ENCODE assay signal across 27 cellular contexts in the genomic region with DNA sequence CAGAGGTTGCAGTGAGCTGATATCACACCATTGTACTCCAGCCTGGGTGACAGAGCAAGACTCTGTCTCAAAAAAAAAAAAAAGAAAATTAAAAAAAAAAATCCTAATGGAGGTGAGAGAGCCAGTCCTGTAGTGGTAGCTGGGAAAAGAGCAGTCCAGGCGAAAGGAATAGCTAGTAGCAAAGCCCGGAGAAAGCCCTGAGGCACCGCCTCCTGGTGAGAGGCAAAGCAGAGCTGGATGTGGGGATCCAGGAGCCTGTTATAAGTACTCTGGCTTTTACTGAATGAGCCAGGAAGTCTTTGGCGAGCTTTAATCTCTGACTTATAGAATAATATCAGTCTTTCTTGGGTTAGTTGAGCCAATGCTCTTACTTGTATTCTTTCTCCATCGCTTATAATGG. TPM values are rescaled to one million over a fixed set of nuclear protein-coding genes. Genes with fewer than 3 reads are reported as not detected.
"Had no signal": no experiment of that assay in that cellular context is flagged by ENCODE, and none has a peak within 500 bp of the region (broad histone marks: within the 10 kb centered on the region; RNA-seq: fewer than 3 reads in every experiment).

No MANE protein-coding gene starts in this region.

- H3K27ac ChIP-seq: colonic mucosa, dorsolateral prefrontal cortex, esophagus muscularis mucosa, gastrocnemius medialis, sigmoid colon, transverse colon, uterus had no signal

- H3K27me3 Mint-ChIP-seq: stimulated activated naive B cell treated with anti-CD40 and anti-IgM and Interleukin-4, amounts not matched to agents 10 μg/mL and 1 μg/mL and 100 μg/mL, for 72 hours had no signal

- H3K27me3 ChIP-seq: colonic mucosa, dorsolateral prefrontal cortex, gastrocnemius medialis, sigmoid colon, transverse colon, uterus had no signal

- H3K9me3 ChIP-seq: colonic mucosa, esophagus muscularis mucosa, gastrocnemius medialis, sigmoid colon, transverse colon, uterus had no signal

- ATAC-seq: activated T-cell treated with anti-CD3 and anti-CD28 coated beads, Interleukin-2, amount 50 U/mL, for 72 hours; effector memory CD8-positive, alpha-beta T cell; gastrocnemius medialis; naive thymus-derived CD4-positive, alpha-beta T cell; stimulated activated naive B cell treated with anti-CD40 and anti-IgM and Interleukin-4, amounts not matched to agents 10 μg/mL and 1 μg/mL and 100 μg/mL, for 72 hours had no signal

- H3K27ac Mint-ChIP-seq: activated CD4-positive, alpha-beta memory T cell treated with anti-CD3 and anti-CD28 coated beads, Interleukin-2, amount 10 ng/mL, durations not matched to agents 7 days and 5 days; activated naive CD4-positive, alpha-beta T cell treated with anti-CD3 and anti-CD28 coated beads, Interleukin-2, amount 10 ng/mL, durations not matched to agents 7 days and 5 days; activated T-cell treated with anti-CD3 and anti-CD28 coated beads, Interleukin-2, amount 50 U/mL, for 72 hours; effector memory CD8-positive, alpha-beta T cell; naive thymus-derived CD4-positive, alpha-beta T cell; stimulated activated naive B cell treated with anti-CD40 and anti-IgM and Interleukin-4, amounts not matched to agents 10 μg/mL and 1 μg/mL and 100 μg/mL, for 72 hours had no signal

- H3K4me1 ChIP-seq: colonic mucosa, esophagus muscularis mucosa, gastrocnemius medialis, sigmoid colon, transverse colon, uterus had no signal

- H3K9me3 Mint-ChIP-seq: activated CD4-positive, alpha-beta memory T cell treated with anti-CD3 and anti-CD28 coated beads, Interleukin-2, amount 10 ng/mL, durations not matched to agents 7 days and 5 days; activated naive CD4-positive, alpha-beta T cell treated with anti-CD3 and anti-CD28 coated beads, Interleukin-2, amount 10 ng/mL, durations not matched to agents 7 days and 5 days; activated T-cell treated with anti-CD3 and anti-CD28 coated beads, Interleukin-2, amount 50 U/mL, for 72 hours; effector memory CD8-positive, alpha-beta T cell; naive thymus-derived CD4-positive, alpha-beta T cell; neural crest cell; stimulated activated naive B cell treated with anti-CD40 and anti-IgM and Interleukin-4, amounts not matched to agents 10 μg/mL and 1 μg/mL and 100 μg/mL, for 72 hours had no signal

- DNase-seq: activated CD4-positive, alpha-beta memory T cell treated with anti-CD3 and anti-CD28 coated beads, Interleukin-2, amount 10 ng/mL, durations not matched to agents 7 days and 5 days; activated CD4-positive, alpha-beta T cell treated with anti-CD3 and anti-CD28 coated beads for 4 hours; activated CD4-positive, CD25-positive, alpha-beta regulatory T cell; activated effector memory CD4-positive, alpha-beta T cell treated with anti-CD3 and anti-CD28 coated beads, Interleukin-2, amount 50 U/mL, for 16 hours; activated naive CD4-positive, alpha-beta T cell treated with anti-CD3 and anti-CD28 coated beads, Interleukin-2, amount 10 ng/mL, durations not matched to agents 7 days and 5 days; activated T-cell treated with anti-CD3 and anti-CD28 coated beads, Interleukin-2, amount 50 U/mL, for 72 hours; amygdala; colonic mucosa; dorsolateral prefrontal cortex; effector memory CD8-positive, alpha-beta T cell; gastrocnemius medialis; head of caudate nucleus; hypothalamus; naive thymus-derived CD4-positive, alpha-beta T cell; sigmoid colon; stimulated activated CD4-positive, alpha-beta T cell treated with anti-CD3 and anti-CD28 coated beads, Interleukin-15, amount 100 ng/mL, for 24 hours; stimulated activated naive B cell treated with anti-CD40 and anti-IgM and Interleukin-4, amounts not matched to agents 10 μg/mL and 1 μg/mL and 100 μg/mL, for 72 hours; T1000; transverse colon; uterus had no signal

- FAIRE-seq: bronchial epithelial cell, keratinocyte had no signal

- H3K36me3 ChIP-seq: colonic mucosa, esophagus muscularis mucosa, gastrocnemius medialis, sigmoid colon, transverse colon, uterus had no signal

- H3K4me3 Mint-ChIP-seq: activated CD4-positive, alpha-beta memory T cell treated with anti-CD3 and anti-CD28 coated beads, Interleukin-2, amount 10 ng/mL, durations not matched to agents 7 days and 5 days; activated naive CD4-positive, alpha-beta T cell treated with anti-CD3 and anti-CD28 coated beads, Interleukin-2, amount 10 ng/mL, durations not matched to agents 7 days and 5 days; activated T-cell treated with anti-CD3 and anti-CD28 coated beads, Interleukin-2, amount 50 U/mL, for 72 hours; effector memory CD8-positive, alpha-beta T cell; naive thymus-derived CD4-positive, alpha-beta T cell; neural crest cell; stimulated activated naive B cell treated with anti-CD40 and anti-IgM and Interleukin-4, amounts not matched to agents 10 μg/mL and 1 μg/mL and 100 μg/mL, for 72 hours had no signal

- H3K4me3 ChIP-seq: colonic mucosa, dorsolateral prefrontal cortex, esophagus muscularis mucosa, gastrocnemius medialis, lung, sigmoid colon, smooth muscle cell, transverse colon, uterus had no signal

- H3K36me3 Mint-ChIP-seq: activated naive CD4-positive, alpha-beta T cell treated with anti-CD3 and anti-CD28 coated beads, Interleukin-2, amount 10 ng/mL, durations not matched to agents 7 days and 5 days had no signal

RNA-seq across cellular contexts. Expression of a gene that starts 32.9 kb away (rescaled TPM):
- total RNA-seq: activated CD4-positive, alpha-beta memory T cell treated with anti-CD3 and anti-CD28 coated beads, Interleukin-2, amount 10 ng/mL, durations not matched to agents 7 days and 5 days; bronchial epithelial cell; colonic mucosa; gastrocnemius medialis; posterior vena cava; sigmoid colon; transverse colon had no signal
- polyA plus RNA-seq: naive thymus-derived CD4-positive, alpha-beta T cell; smooth muscle cell had no signal
